Comparison of ENCODE assay signal across 11 cellular contexts in the genomic region with DNA sequence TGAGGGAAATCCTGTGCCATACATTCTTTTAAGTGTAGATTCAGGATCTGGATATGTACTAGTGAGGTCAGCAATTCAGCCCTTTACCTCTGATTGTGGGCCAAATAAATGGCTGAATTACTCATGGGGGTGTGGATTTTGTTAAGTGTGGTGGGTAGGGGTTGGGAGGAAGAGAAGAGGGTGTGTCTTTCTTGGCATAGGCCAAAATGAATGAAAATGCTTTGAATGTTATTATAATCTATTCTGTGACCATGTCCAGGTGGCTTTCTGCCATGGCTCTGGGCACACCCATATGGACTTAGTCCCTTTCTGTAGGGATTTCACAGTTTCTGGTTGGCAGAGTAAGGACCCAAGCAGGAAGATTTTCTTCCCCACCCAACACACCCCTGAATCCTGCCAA.
DNase-seq lines count a peak whose midpoint lies in the region; ATAC-seq and TF ChIP-seq lines count a peak whose summit lies in the region.
"Had no signal": no experiment of that assay in that cellular context is flagged by ENCODE, and none has a peak within 500 bp of the region (broad histone marks: within the 10 kb centered on the region; RNA-seq: fewer than 3 reads in every experiment).

No MANE protein-coding gene starts in this region.

- TF ChIP-seq POLR2A in IMR-90 (IDR thresholded peaks at IDR 0.05; ENCODE audit: low read depth, low read length) (no peak), thyroid gland (IDR thresholded peaks at IDR 0.05) (no peak)

- no peak overlapping the region; the same call in 1 of the 3 replicates for H2BK15ac ChIP-seq in IMR-90 (ENCODE audit: low read depth, low read length)

- H2BK120ac ChIP-seq in IMR-90 (ENCODE audit: low read depth, low read length) = peak overlapping the region; percentile 75

- H3K4me1 ChIP-seq in IMR-90 (ENCODE audit: control insufficient read depth, insufficient read depth, low read length) (peaks cover 24% of the 10 kb centered on the region), thyroid gland (peaks cover 7 to 30% of the 10 kb centered on the region in 2 donors), BE2C (no peaks in the 10 kb centered on the region)

- TF ChIP-seq CTCF in IMR-90 (conservative IDR thresholded peaks at IDR 0.05; ENCODE audit: low read depth, low read length) (no peak), chondrocyte (IDR thresholded peaks at IDR 0.05) (no peak), thyroid gland (IDR thresholded peaks at IDR 0.05) (no peak), natural killer cell (IDR thresholded peaks at IDR 0.05) (no peak), BE2C (IDR thresholded peaks at IDR 0.05; ENCODE audit: low read depth, low read length) (no peak)

- H2AK9ac ChIP-seq in IMR-90 (replicated peaks; ENCODE audit: low read depth, low read length, poor library complexity) = no peak overlapping the region

- peak overlapping the region; percentile 44; the same call in 1 of the 2 replicates for H3K4ac ChIP-seq in IMR-90 (ENCODE audit: low read depth, low read length)

- H2BK20ac ChIP-seq in IMR-90 (ENCODE audit: low read depth, low read length) = peak overlapping the region; percentile 30

- dilution Hi-C loops in IMR-90 (cut with HindIII; ENCODE audit: low sequenced_read_pairs, unreplicated experiment) = no loop called here

- no peak overlapping the region for H2AFZ ChIP-seq in IMR-90 (replicated peaks; ENCODE audit: low read length, poor library complexity)

- POLR2A ChIA-PET in IMR-90 (lab: Charles Lee; ENCODE audit: unreplicated experiment) = no interaction called here

- peak overlapping the region; percentile 37; the same call in 1 of the 2 replicates for H2AK5ac ChIP-seq in IMR-90 (ENCODE audit: low read depth, low read length)

- H3K14ac ChIP-seq in IMR-90 (replicated peaks; ENCODE audit: low read depth, low read length) = 0 out of 2 replicates have a peak overlapping the region, but pooled peaks have one; percentile 62

- H3K79me1 ChIP-seq in IMR-90 (ENCODE audit: low read depth in 1 of 2, low read length in 2 of 2) = no peaks in the 10 kb centered on the region

- peaks cover 12% of the 10 kb centered on the region for H3K9me1 ChIP-seq in IMR-90 (ENCODE audit: insufficient read depth, low read length)

- DNase-seq in IMR-90 = peak; percentile 38
- DNase-seq in chondrocyte (ENCODE audit: low spot score) = no peak
- DNase-seq in kidney tubule cell (ENCODE audit: low spot score) = peak; percentile 32
- peak; percentile 47 to 65 for DNase-seq in thyroid gland
- no peak for DNase-seq in natural killer cell
- no peak for DNase-seq in UCSD-AML1 (lab: John Stamatoyannopoulos, UW; ENCODE audit: unreplicated experiment)
- no peak for DNase-seq in BE2C
- DNase-seq: effector memory CD4-positive, alpha-beta T cell; NCI-H1417 treated with DMSO at 0.1 percent for 48 hours had no signal

- no peak overlapping the region for H3K56ac ChIP-seq in IMR-90 (ENCODE audit: extremely low read depth, insufficient read depth, low read length)

- in situ Hi-C loops in IMR-90 (cut with MboI; ENCODE audit: low sequenced_read_pairs) = no loop called here

- H3K27ac ChIP-seq in IMR-90 (ENCODE audit: insufficient read depth, low read length) = no peak overlapping the region
- H3K27ac ChIP-seq in thyroid gland = peak overlapping the region in 1 of 3 donors; percentile 54

- no peak for TF ChIP-seq RAD21 in IMR-90 (IDR thresholded peaks at IDR 0.05; ENCODE audit: low read length)

- H3K36me3 ChIP-seq in IMR-90 (ENCODE audit: control insufficient read depth, insufficient read depth, low read length) = no peaks in the 10 kb centered on the region
- no peaks in the 10 kb centered on the region for H3K36me3 ChIP-seq in thyroid gland
- H3K36me3 ChIP-seq in BE2C = no peaks in the 10 kb centered on the region

- no peaks in the 10 kb centered on the region for H3K9me3 ChIP-seq in IMR-90 (ENCODE audit: control insufficient read depth, insufficient read depth, low read length)
- H3K9me3 ChIP-seq in thyroid gland = no peaks in the 10 kb centered on the region
- no peaks in the 10 kb centered on the region for H3K9me3 ChIP-seq in BE2C

- H3K36me3 Mint-ChIP-seq in chondrocyte (ENCODE audit: low read depth) (peaks cover 33% of the 10 kb centered on the region), natural killer cell (no peaks in the 10 kb centered on the region)

- peak overlapping the region; percentile 95 for H3K27ac Mint-ChIP-seq in chondrocyte (ENCODE audit: unreplicated experiment)
- H3K27ac Mint-ChIP-seq in natural killer cell = no peak overlapping the region
- H3K27ac Mint-ChIP-seq: activated T-helper 2 cell treated with anti-CD3 and anti-CD28 coated beads, Interferon-gamma antibody, Interleukin-2, Interleukin-4, amounts not matched to agents 10 μg/mL and 5 μg/mL and 100 μg/mL, durations not matched to agents 14 hours and 24 hours and 36 hours had no signal

- BruUV-seq in IMR-90 (replicated peaks; lab: Mats Ljungman, UMichigan) = no TSS peak

- H3K4me2 ChIP-seq in IMR-90 (ENCODE audit: low read depth, low read length) = no peak overlapping the region

- H3K27me3 ChIP-seq in IMR-90 (ENCODE audit: control insufficient read depth, insufficient read depth, low read length) (no peaks in the 10 kb centered on the region), thyroid gland (no peaks in the 10 kb centered on the region), BE2C (no peaks in the 10 kb centered on the region)

- H4K8ac ChIP-seq in IMR-90 (ENCODE audit: low read depth in 2 of 2, low read length in 2 of 2) = peak overlapping the region; percentile 2 to 22; a peak in 1 of 4 replicates

- H3K4me3 Mint-ChIP-seq in chondrocyte (ENCODE audit: unreplicated experiment) (no peak overlapping the region), natural killer cell (no peak overlapping the region)

- H3K4me1 Mint-ChIP-seq in chondrocyte (ENCODE audit: low read depth) = peaks cover 75% of the 10 kb centered on the region
- no peaks in the 10 kb centered on the region for H3K4me1 Mint-ChIP-seq in natural killer cell

- H2BK5ac ChIP-seq in IMR-90 (ENCODE audit: low read depth, low read length, poor library complexity, severe bottlenecking) = no peak overlapping the region

- no peaks in the 10 kb centered on the region for H4K20me1 ChIP-seq in IMR-90 (ENCODE audit: insufficient read depth, low read length)

- H4K91ac ChIP-seq in IMR-90 (ENCODE audit: insufficient read depth, low read depth, low read length) = peak overlapping the region; percentile 64

- intact Hi-C loops in IMR-90 (cut with micrococcal nuclease) (loop anchor here (2.0 kb wide), 1 partner anchor 49 kb away; no protein-coding TSS in a partner anchor), thyroid gland (cut with DNase I) (no loop called here), natural killer cell (cut with micrococcal nuclease) (no loop called here)

- CTCF ChIA-PET in IMR-90 (lab: Yijun Ruan, JAX) = no interaction called here

- H3K23ac ChIP-seq in IMR-90 (ENCODE audit: low read depth, low read length) = no peak overlapping the region

- H3K18ac ChIP-seq in IMR-90 (ENCODE audit: low read depth, low read length) = peak overlapping the region; percentile 50; the same call in 1 of the 2 replicates

- no peak overlapping the region for H3K9ac ChIP-seq in IMR-90 (ENCODE audit: low read depth, low read length)

- H4K5ac ChIP-seq in IMR-90 (ENCODE audit: low read depth, low read length) = no peak overlapping the region

- H3K4me3 ChIP-seq in IMR-90 (ENCODE audit: insufficient read depth, low read depth, low read length) (no peak overlapping the region), thyroid gland (replicated peaks in 1 of 3) (no peak overlapping the region), BE2C (ENCODE audit: low read depth, low read length) (no peak overlapping the region)

- peaks cover 3% of the 10 kb centered on the region for H3K9me3 Mint-ChIP-seq in chondrocyte (ENCODE audit: low read depth)
- H3K9me3 Mint-ChIP-seq in natural killer cell = no peaks in the 10 kb centered on the region
- H3K9me3 Mint-ChIP-seq: activated T-helper 2 cell treated with anti-CD3 and anti-CD28 coated beads, Interferon-gamma antibody, Interleukin-2, Interleukin-4, amounts not matched to agents 10 μg/mL and 5 μg/mL and 100 μg/mL, durations not matched to agents 14 hours and 24 hours and 36 hours had no signal

- H3K27me3 Mint-ChIP-seq in chondrocyte (ENCODE audit: low read depth) = no peaks in the 10 kb centered on the region
- H3K27me3 Mint-ChIP-seq in natural killer cell (ENCODE audit: low read depth in 2 of 2) = peaks cover 5% of the 10 kb centered on the region in 2 donors

- ATAC-seq in IMR-90 (ENCODE audit: low read depth) = no peak
- no peak for ATAC-seq in natural killer cell
- no peak for ATAC-seq in GM18520 (IDR thresholded peaks at IDR 0.05; ENCODE audit: unreplicated experiment)

TF ChIP-seq in IMR-90, 13 proteins besides CTCF, POLR2A, EP300 and RAD21 (continues in another document):
- no peak for TF ChIP-seq SMC3 (IDR thresholded peaks at IDR 0.05; ENCODE audit: low read depth, low read length)
- TF ChIP-seq RCOR1 (IDR thresholded peaks at IDR 0.05; ENCODE audit: insufficient replicate concordance, low read length) = no peak
- TF ChIP-seq, protein P1, sequence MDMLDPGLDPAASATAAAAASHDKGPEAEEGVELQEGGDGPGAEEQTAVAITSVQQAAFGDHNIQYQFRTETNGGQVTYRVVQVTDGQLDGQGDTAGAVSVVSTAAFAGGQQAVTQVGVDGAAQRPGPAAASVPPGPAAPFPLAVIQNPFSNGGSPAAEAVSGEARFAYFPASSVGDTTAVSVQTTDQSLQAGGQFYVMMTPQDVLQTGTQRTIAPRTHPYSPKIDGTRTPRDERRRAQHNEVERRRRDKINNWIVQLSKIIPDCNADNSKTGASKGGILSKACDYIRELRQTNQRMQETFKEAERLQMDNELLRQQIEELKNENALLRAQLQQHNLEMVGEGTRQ (IDR thresholded peaks at IDR 0.05; ENCODE audit: low read depth, low read length) = no peak
- no peak for TF ChIP-seq CHD1 (IDR thresholded peaks at IDR 0.05; ENCODE audit: low read depth, low read length)
- TF ChIP-seq, protein P2, sequence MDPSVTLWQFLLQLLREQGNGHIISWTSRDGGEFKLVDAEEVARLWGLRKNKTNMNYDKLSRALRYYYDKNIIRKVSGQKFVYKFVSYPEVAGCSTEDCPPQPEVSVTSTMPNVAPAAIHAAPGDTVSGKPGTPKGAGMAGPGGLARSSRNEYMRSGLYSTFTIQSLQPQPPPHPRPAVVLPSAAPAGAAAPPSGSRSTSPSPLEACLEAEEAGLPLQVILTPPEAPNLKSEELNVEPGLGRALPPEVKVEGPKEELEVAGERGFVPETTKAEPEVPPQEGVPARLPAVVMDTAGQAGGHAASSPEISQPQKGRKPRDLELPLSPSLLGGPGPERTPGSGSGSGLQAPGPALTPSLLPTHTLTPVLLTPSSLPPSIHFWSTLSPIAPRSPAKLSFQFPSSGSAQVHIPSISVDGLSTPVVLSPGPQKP (IDR thresholded peaks at IDR 0.05; ENCODE audit: borderline replicate concordance, low read depth, low read length) = no peak
- TF ChIP-seq RFX5 (IDR thresholded peaks at IDR 0.05; ENCODE audit: low read depth, low read length) = no peak
- no peak for TF ChIP-seq MAZ (IDR thresholded peaks at IDR 0.05; ENCODE audit: borderline replicate concordance, low read depth, low read length)
- no peak for TF ChIP-seq BHLHE40 (IDR thresholded peaks at IDR 0.05; ENCODE audit: low read depth, low read length)
- TF ChIP-seq MXI1 (IDR thresholded peaks at IDR 0.05; ENCODE audit: borderline replicate concordance, low read depth, low read length) = no peak
- no peak for TF ChIP-seq NFE2L2 (IDR thresholded peaks at IDR 0.05; ENCODE audit: low read depth, low read length)

Comparison
In these comparisons a context has a peak if more than half of its experiments do, and no peak if none do; other contexts are left out.
1. DNase-seq: peak in IMR-90 (single experiment), kidney tubule cell (single experiment) and thyroid gland (2 of 2); none in chondrocyte (single experiment), natural killer cell (single experiment), UCSD-AML1 (single experiment) and BE2C (single experiment).